ENCODE assay signal across 20 cellular contexts in genomic region chr18:75083131-75083530, GRCh38.
DNase-seq lines count a peak whose midpoint lies in the region; ATAC-seq and TF ChIP-seq lines count a peak whose summit lies in the region.
"Had no signal": no experiment of that assay in that cellular context is flagged by ENCODE, and none has a peak within 500 bp of the region (broad histone marks: within the 10 kb centered on the region; RNA-seq: fewer than 3 reads in every experiment).

No MANE protein-coding gene starts in this region.

- no peak for TF ChIP-seq CTCF in coronary artery (IDR thresholded peaks at IDR 0.05)

- H3K9me3 Mint-ChIP-seq in activated CD8-positive, alpha-beta memory T cell treated with anti-CD3 and anti-CD28 coated beads, Interleukin-2, amount 10 ng/mL, durations not matched to agents 7 days and 5 days (ENCODE audit: low read depth) = peaks cover 13% of the 10 kb centered on the region

- no peak overlapping the region for H3K27ac Mint-ChIP-seq in activated CD8-positive, alpha-beta memory T cell treated with anti-CD3 and anti-CD28 coated beads, Interleukin-2, amount 10 ng/mL, durations not matched to agents 7 days and 5 days
- H3K27ac Mint-ChIP-seq: B cell; CD4-positive, CD25-positive, alpha-beta regulatory T cell; CD8-positive, alpha-beta T cell; GM23338 had no signal

- H3K4me3 Mint-ChIP-seq in activated CD8-positive, alpha-beta memory T cell treated with anti-CD3 and anti-CD28 coated beads, Interleukin-2, amount 10 ng/mL, durations not matched to agents 7 days and 5 days = no peak overlapping the region
- H3K4me3 Mint-ChIP-seq: B cell; CD4-positive, CD25-positive, alpha-beta regulatory T cell; CD8-positive, alpha-beta T cell; GM23338; H9 had no signal

- H3K27ac ChIP-seq in coronary artery = no peak overlapping the region
- H3K27ac ChIP-seq: 22Rv1, BLaER1, C4-2B had no signal

- CTCF ChIA-PET in activated CD8-positive, alpha-beta memory T cell treated with anti-CD3 and anti-CD28 coated beads, Interleukin-2, amount 10 ng/mL, durations not matched to agents 7 days and 5 days (lab: Charles Lee) = no interaction called here

- no peaks in the 10 kb centered on the region for H3K27me3 Mint-ChIP-seq in activated CD8-positive, alpha-beta memory T cell treated with anti-CD3 and anti-CD28 coated beads, Interleukin-2, amount 10 ng/mL, durations not matched to agents 7 days and 5 days
- H3K27me3 Mint-ChIP-seq: CD4-positive, CD25-positive, alpha-beta regulatory T cell had no signal

- ATAC-seq in activated CD8-positive, alpha-beta memory T cell treated with anti-CD3 and anti-CD28 coated beads, Interleukin-2, amount 10 ng/mL, durations not matched to agents 7 days and 5 days = no peak
- ATAC-seq: CD8-positive, alpha-beta T cell; GM23338; HCT116 had no signal

- no peaks in the 10 kb centered on the region for H3K4me1 Mint-ChIP-seq in activated CD8-positive, alpha-beta memory T cell treated with anti-CD3 and anti-CD28 coated beads, Interleukin-2, amount 10 ng/mL, durations not matched to agents 7 days and 5 days
- H3K4me1 Mint-ChIP-seq: B cell, GM23338, H9 had no signal

- no peaks in the 10 kb centered on the region for H3K36me3 Mint-ChIP-seq in activated CD8-positive, alpha-beta memory T cell treated with anti-CD3 and anti-CD28 coated beads, Interleukin-2, amount 10 ng/mL, durations not matched to agents 7 days and 5 days
- H3K36me3 Mint-ChIP-seq: CD8-positive, alpha-beta T cell had no signal

- peak; percentile 17 for DNase-seq in activated CD8-positive, alpha-beta memory T cell treated with anti-CD3 and anti-CD28 coated beads for 24 hours
- DNase-seq in activated CD8-positive, alpha-beta memory T cell treated with anti-CD3 and anti-CD28 coated beads, Interleukin-2, amount 50 U/mL, for 4 hours = no peak
- peak; percentile 37 for DNase-seq in activated CD8-positive, alpha-beta memory T cell treated with anti-CD3 and anti-CD28 coated beads, Interleukin-2, amount 10 ng/mL, durations not matched to agents 7 days and 5 days
- peak; percentile 38 for DNase-seq in coronary artery (ENCODE audit: low spot score)
- DNase-seq in stimulated activated CD8-positive, alpha-beta memory T cell treated with anti-CD3 and anti-CD28 coated beads, Interleukin-4, amount 100 ng/mL, for 48 hours = peak; percentile 9
- no peak for DNase-seq in mucosa of gallbladder (ENCODE audit: low spot score)
- no peak for DNase-seq in RKO (ENCODE audit: low spot score)
- no peak for DNase-seq in GM19238 (ENCODE audit: insufficient read length, low spot score)
- DNase-seq: Caco-2; CD4-positive, CD25-positive, alpha-beta regulatory T cell; DMS153; DND-41; H9 had no signal

- no peak overlapping the region for H3K4me3 ChIP-seq in coronary artery
- H3K4me3 ChIP-seq: BLaER1, GM23338 had no signal

Comparison
In these comparisons a context has a peak if more than half of its experiments do, and no peak if none do; other contexts are left out.
1. DNase-seq: peak in activated CD8-positive, alpha-beta memory T cell treated with anti-CD3 and anti-CD28 coated beads for 24 hours (single experiment), activated CD8-positive, alpha-beta memory T cell treated with anti-CD3 and anti-CD28 coated beads, Interleukin-2, amount 10 ng/mL, durations not matched to agents 7 days and 5 days (single experiment), coronary artery (single experiment) and stimulated activated CD8-positive, alpha-beta memory T cell treated with anti-CD3 and anti-CD28 coated beads, Interleukin-4, amount 100 ng/mL, for 48 hours (single experiment); none in activated CD8-positive, alpha-beta memory T cell treated with anti-CD3 and anti-CD28 coated beads, Interleukin-2, amount 50 U/mL, for 4 hours (single experiment), mucosa of gallbladder (single experiment), RKO (single experiment) and GM19238 (single experiment).